ENCODE assay signal across 8 cellular contexts in the genomic region with DNA sequence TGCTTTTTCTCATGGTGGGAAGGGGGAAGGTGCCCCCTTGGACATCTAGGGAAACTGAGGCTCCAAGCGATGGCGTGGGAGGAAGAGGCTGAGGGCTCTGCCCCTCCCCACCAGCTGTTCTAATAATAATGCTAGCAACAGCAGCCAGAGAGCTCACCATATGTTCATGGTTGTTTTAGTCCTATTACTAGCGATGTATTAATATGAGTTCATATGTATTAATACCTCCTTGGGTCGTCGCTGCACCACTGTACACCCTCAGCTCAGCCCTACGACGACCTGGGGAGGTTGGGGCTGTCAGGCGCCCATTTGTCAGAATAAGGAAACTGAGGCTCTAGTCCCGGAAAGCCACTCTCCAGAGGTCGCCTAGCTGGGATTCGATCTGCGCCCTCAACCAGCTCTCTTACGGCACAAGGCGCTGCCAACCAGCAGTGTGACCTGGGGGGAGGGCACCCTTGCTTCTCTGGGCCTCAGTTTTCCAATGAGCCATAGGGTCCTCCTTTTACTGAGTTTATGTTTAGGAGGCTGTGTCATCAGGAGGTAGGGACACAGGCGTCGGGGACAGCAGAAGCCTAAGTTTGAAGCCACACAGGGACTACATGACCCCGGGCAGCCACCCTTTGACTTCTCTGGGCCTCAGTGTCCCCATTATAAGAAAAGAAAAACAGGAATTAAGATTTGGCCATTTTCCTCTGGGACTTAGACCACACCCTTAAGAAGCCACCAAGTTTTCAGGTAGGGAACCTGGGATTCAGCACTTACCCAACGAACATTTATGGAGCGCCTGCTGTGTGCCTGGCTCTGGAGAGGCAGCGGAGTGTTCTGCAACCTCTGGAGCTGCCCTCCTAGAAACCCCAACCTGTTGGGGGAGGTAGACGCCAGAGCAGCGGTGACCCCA. TPM values are rescaled to one million over a fixed set of nuclear protein-coding genes. Genes with fewer than 3 reads are reported as not detected.
DNase-seq lines count a peak whose midpoint lies in the region; ATAC-seq and TF ChIP-seq lines count a peak whose summit lies in the region.

No MANE protein-coding gene starts in this region.

- H3K27ac ChIP-seq in effector memory CD4-positive, alpha-beta T cell (ENCODE audit: insufficient read depth, low read length, poor library complexity, severe bottlenecking): peak overlapping the region; percentile 52

- H3K36me3 Mint-ChIP-seq in progenitor cell of endocrine pancreas (ENCODE audit: insufficient read depth): no peaks in the 10 kb centered on the region

- peaks cover 34% of the 10 kb centered on the region for H3K27me3 Mint-ChIP-seq in progenitor cell of endocrine pancreas

- H3K9me3 Mint-ChIP-seq in progenitor cell of endocrine pancreas (ENCODE audit: low read depth): no peaks in the 10 kb centered on the region

- no peaks in the 10 kb centered on the region for H3K4me1 Mint-ChIP-seq in progenitor cell of endocrine pancreas (ENCODE audit: low read depth)

- peak; percentile 79 for DNase-seq in NCI-H1694 treated with DMSO at 0.1 percent for 48 hours (lab: John Stamatoyannopoulos, UW)
- DNase-seq in effector memory CD4-positive, alpha-beta T cell: no peak
- DNase-seq in progenitor cell of endocrine pancreas (ENCODE audit: low spot score, unreplicated experiment): no peak
- no peak for DNase-seq in A172 (ENCODE audit: low spot score)
- no peak for DNase-seq in stimulated activated CD4-positive, alpha-beta T cell treated with anti-CD3 and anti-CD28 coated beads, Interleukin-12 subunit alpha, Interleukin-12 subunit beta, amount 100 ng/mL, for 4 hours
- no peak for DNase-seq in GDM1 (lab: John Stamatoyannopoulos, UW)

- no peak overlapping the region for H3K27ac Mint-ChIP-seq in progenitor cell of endocrine pancreas

- ATAC-seq in GM18907 (IDR thresholded peaks at IDR 0.05; ENCODE audit: unreplicated experiment) (peak; percentile 16), GM21360 (IDR thresholded peaks at IDR 0.05; ENCODE audit: unreplicated experiment) (no peak)

- H3K4me3 ChIP-seq in effector memory CD4-positive, alpha-beta T cell (ENCODE audit: insufficient read depth, low read depth, low read length, poor library complexity, severe bottlenecking): peak overlapping the region; percentile 56

- TF ChIP-seq CTCF in progenitor cell of endocrine pancreas (IDR thresholded peaks at IDR 0.05; ENCODE audit: unreplicated experiment): no peak

- no peaks in the 10 kb centered on the region for H3K27me3 ChIP-seq in effector memory CD4-positive, alpha-beta T cell (replicated peaks; ENCODE audit: control insufficient read depth, insufficient read depth, low read length, poor library complexity, severe bottlenecking)

- peak overlapping the region; percentile 53 for H3K4me3 Mint-ChIP-seq in progenitor cell of endocrine pancreas (ENCODE audit: low read depth)

- no peaks in the 10 kb centered on the region for H3K9me3 ChIP-seq in effector memory CD4-positive, alpha-beta T cell (ENCODE audit: control insufficient read depth, low read length)

- H3K4me1 ChIP-seq in effector memory CD4-positive, alpha-beta T cell (ENCODE audit: control insufficient read depth, insufficient read depth, low read length, poor library complexity, severe bottlenecking): peaks cover 19% of the 10 kb centered on the region

- H3K36me3 ChIP-seq in effector memory CD4-positive, alpha-beta T cell (ENCODE audit: control insufficient read depth, insufficient read depth, low read length): no peaks in the 10 kb centered on the region

RNA-seq across cellular contexts. Expression of gene MAST3, which starts 0.7 kb away (rescaled TPM):
- 10.7 and 11.1 TPM in 2 replicates for total RNA-seq in progenitor cell of endocrine pancreas
- 2.7 and 3.0 TPM in 2 replicates for total RNA-seq in A172 (2014; rRNA removed; shearing (Covaris generic))

RNA-seq across cellular contexts. Expression of gene IL12RB1, which starts 11.5 kb away (rescaled TPM):
- total RNA-seq in progenitor cell of endocrine pancreas: not detected in 2 replicates
- total RNA-seq in A172 (2014; rRNA removed; shearing (Covaris generic)): 0.93 TPM in 1 of 2 replicates, not detected in the other

RNA-seq across cellular contexts. Expression of gene PIK3R2, which starts 54.7 kb away (rescaled TPM):
- total RNA-seq in progenitor cell of endocrine pancreas: 58.9 and 61.2 TPM in 2 replicates
- total RNA-seq in A172 (2014; rRNA removed; shearing (Covaris generic)): 32.3 and 43.2 TPM in 2 replicates
